1 cellular context compared by ENCODE assay signal in the genomic region with DNA sequence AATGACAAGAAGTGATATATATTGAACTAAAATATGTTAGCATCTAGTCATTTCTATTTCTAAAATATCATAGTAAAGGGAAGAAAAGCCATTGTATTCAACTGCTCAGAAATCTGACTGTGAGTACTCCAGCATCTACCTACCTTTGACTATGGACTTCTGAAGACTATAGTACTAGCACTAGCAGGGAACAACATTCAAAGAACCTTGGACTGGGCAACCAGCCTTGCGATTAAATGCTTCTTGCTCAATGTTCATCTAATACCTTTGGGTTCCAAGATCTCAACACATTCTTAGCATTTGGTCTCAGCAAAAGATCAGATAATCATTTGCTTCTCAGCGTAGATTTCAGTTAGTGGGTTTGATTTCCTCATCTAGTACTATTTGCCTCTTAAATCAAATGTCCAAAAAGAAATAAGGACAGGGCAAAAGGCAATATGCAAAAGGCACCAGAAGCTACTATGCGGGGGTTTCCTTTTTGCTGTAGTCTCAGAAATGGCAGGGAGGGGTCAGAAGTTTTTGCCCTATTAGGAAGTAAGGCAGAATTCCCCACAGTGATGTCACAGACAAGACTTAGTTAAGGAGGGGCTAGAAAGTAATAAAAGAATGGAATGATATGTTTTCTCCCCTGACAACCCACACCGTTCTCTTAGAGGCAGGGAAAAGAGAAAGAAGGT.
A peak's percentile ranks its signal among the peaks of the same experiment; 100 is the strongest.
TF ChIP-seq lines count a peak whose summit lies in the region.

No MANE protein-coding gene starts in this region.

TF ChIP-seq in GM12878, 131 proteins besides CTCF, POLR2A, EP300 and RAD21:
- TF ChIP-seq SRF (IDR thresholded peaks at IDR 0.05; ENCODE audit: low read depth in 2 of 2, low read length in 2 of 2) (peak in 1 of 2 experiments; percentile 82; a peak in 1 of 4 replicates), NFIC (IDR thresholded peaks at IDR 0.05; ENCODE audit: low read depth, low read length) (peak; percentile 29; the same call in 1 of the 2 replicates), ZNF384 (IDR thresholded peaks at IDR 0.05; ENCODE audit: borderline replicate concordance, low read depth, low read length) (no peak)
